ENCODE assay signal across 7 cellular contexts in genomic region chr17:17206913-17207368, GRCh38. TPM values are rescaled to one million over a fixed set of nuclear protein-coding genes. Genes with fewer than 3 reads are reported as not detected.
DNase-seq lines count a peak whose midpoint lies in the region; ATAC-seq lines count a peak whose summit lies in the region.

No MANE protein-coding gene starts in this region.

- H3K9me3 Mint-ChIP-seq in activated CD4-positive, alpha-beta memory T cell treated with anti-CD3 and anti-CD28 coated beads, Interleukin-2, amount 10 ng/mL, durations not matched to agents 7 days and 5 days, result no peaks in the 10 kb centered on the region
- no peaks in the 10 kb centered on the region for H3K9me3 Mint-ChIP-seq in immature natural killer cell

- H3K27ac Mint-ChIP-seq in activated CD4-positive, alpha-beta memory T cell treated with anti-CD3 and anti-CD28 coated beads, Interleukin-2, amount 10 ng/mL, durations not matched to agents 7 days and 5 days, result no peak overlapping the region
- H3K27ac Mint-ChIP-seq in immature natural killer cell, result peak overlapping the region in 5 of 6 donors; percentile 12 to 82 (median 76)

- peaks cover 20% of the 10 kb centered on the region for H3K36me3 Mint-ChIP-seq in activated CD4-positive, alpha-beta memory T cell treated with anti-CD3 and anti-CD28 coated beads, Interleukin-2, amount 10 ng/mL, durations not matched to agents 7 days and 5 days (ENCODE audit: low read depth)
- H3K36me3 Mint-ChIP-seq in immature natural killer cell, result peaks cover 0 to 3% (median 0%) of the 10 kb centered on the region in 3 donors

- peaks cover 31% of the 10 kb centered on the region for H3K4me1 Mint-ChIP-seq in activated CD4-positive, alpha-beta memory T cell treated with anti-CD3 and anti-CD28 coated beads, Interleukin-2, amount 10 ng/mL, durations not matched to agents 7 days and 5 days
- H3K4me1 Mint-ChIP-seq in immature natural killer cell, result peaks cover 45 to 53% of the 10 kb centered on the region in 2 donors

- POLR2A ChIA-PET in activated CD4-positive, alpha-beta memory T cell treated with anti-CD3 and anti-CD28 coated beads, Interleukin-2, amount 10 ng/mL, durations not matched to agents 7 days and 5 days (lab: Charles Lee), result interaction anchor here (0.9 to 6.3 kb wide), 8 partner anchors 9 to 57 kb away, joined by 3 to 49 read pairs (median 4); partner anchors contain the start of gene FLCN

- ATAC-seq in left colon (no peak), HG03175 (IDR thresholded peaks at IDR 0.05; ENCODE audit: unreplicated experiment) (no peak)

- intact Hi-C loops in left colon (cut with DNase I, micrococcal nuclease), result no loop called here

- DNase-seq in HuH-7 (ENCODE audit: low spot score), result peak; percentile 48
- DNase-seq in activated CD4-positive, alpha-beta memory T cell treated with anti-CD3 and anti-CD28 coated beads, Interleukin-2, amount 10 ng/mL, durations not matched to agents 7 days and 5 days, result no peak
- no peak for DNase-seq in immature natural killer cell
- no peak for DNase-seq in substantia nigra (lab: John Stamatoyannopoulos, UW)
- DNase-seq in Kasumi-1 (lab: John Stamatoyannopoulos, UW), result no peak
- no peak for DNase-seq in left colon

- no peaks in the 10 kb centered on the region for H3K27me3 Mint-ChIP-seq in activated CD4-positive, alpha-beta memory T cell treated with anti-CD3 and anti-CD28 coated beads, Interleukin-2, amount 10 ng/mL, durations not matched to agents 7 days and 5 days
- peaks cover 5 to 19% (median 10%) of the 10 kb centered on the region in 3 donors for H3K27me3 Mint-ChIP-seq in immature natural killer cell (ENCODE audit: low read depth in 3 of 3)

- H3K27ac ChIP-seq in substantia nigra (ENCODE audit: low read depth, low read length, poor library complexity, severe bottlenecking), result peak overlapping the region; percentile 66

- CTCF ChIA-PET in activated CD4-positive, alpha-beta memory T cell treated with anti-CD3 and anti-CD28 coated beads, Interleukin-2, amount 10 ng/mL, durations not matched to agents 7 days and 5 days (lab: Charles Lee), result interaction anchor here (0.7 to 1.6 kb wide), 4 partner anchors 10 to 65 kb away, joined by 3 to 4 read pairs (median 3); no protein-coding TSS in a partner anchor

- H3K4me3 Mint-ChIP-seq in activated CD4-positive, alpha-beta memory T cell treated with anti-CD3 and anti-CD28 coated beads, Interleukin-2, amount 10 ng/mL, durations not matched to agents 7 days and 5 days, result peak overlapping the region; percentile 43
- peak overlapping the region; percentile 42 to 70 (median 53) for H3K4me3 Mint-ChIP-seq in immature natural killer cell

RNA-seq across cellular contexts. Expression of gene PLD6, which starts 0.8 kb away (rescaled TPM):
- total RNA-seq in activated CD4-positive, alpha-beta memory T cell treated with anti-CD3 and anti-CD28 coated beads, Interleukin-2, amount 10 ng/mL, durations not matched to agents 7 days and 5 days, result 1 to 10 TPM; 6.3 to 6.6 TPM
- polyA plus RNA-seq in immature natural killer cell, result 1 to 10 TPM in 2 of 3 donors, under 1 TPM in 1; 0.41 to 2.5 (median 1.4) TPM
- 1 to 10 TPM in 1 of 2 donors, under 1 TPM in 1; 0.98 to 1.3 TPM for total RNA-seq in left colon

RNA-seq across cellular contexts. Expression of gene FLCN, which starts 30.0 kb away (rescaled TPM):
- 10 to 100 TPM; 48.8 to 53.1 TPM for total RNA-seq in activated CD4-positive, alpha-beta memory T cell treated with anti-CD3 and anti-CD28 coated beads, Interleukin-2, amount 10 ng/mL, durations not matched to agents 7 days and 5 days
- 1 to 10 TPM; 1.4 to 6.6 (median 5.9) TPM for polyA plus RNA-seq in immature natural killer cell
- total RNA-seq in left colon, result 10 to 100 TPM; 46.9 to 50.1 TPM
